ENCODE assay signal across 8 cellular contexts in the genomic region with DNA sequence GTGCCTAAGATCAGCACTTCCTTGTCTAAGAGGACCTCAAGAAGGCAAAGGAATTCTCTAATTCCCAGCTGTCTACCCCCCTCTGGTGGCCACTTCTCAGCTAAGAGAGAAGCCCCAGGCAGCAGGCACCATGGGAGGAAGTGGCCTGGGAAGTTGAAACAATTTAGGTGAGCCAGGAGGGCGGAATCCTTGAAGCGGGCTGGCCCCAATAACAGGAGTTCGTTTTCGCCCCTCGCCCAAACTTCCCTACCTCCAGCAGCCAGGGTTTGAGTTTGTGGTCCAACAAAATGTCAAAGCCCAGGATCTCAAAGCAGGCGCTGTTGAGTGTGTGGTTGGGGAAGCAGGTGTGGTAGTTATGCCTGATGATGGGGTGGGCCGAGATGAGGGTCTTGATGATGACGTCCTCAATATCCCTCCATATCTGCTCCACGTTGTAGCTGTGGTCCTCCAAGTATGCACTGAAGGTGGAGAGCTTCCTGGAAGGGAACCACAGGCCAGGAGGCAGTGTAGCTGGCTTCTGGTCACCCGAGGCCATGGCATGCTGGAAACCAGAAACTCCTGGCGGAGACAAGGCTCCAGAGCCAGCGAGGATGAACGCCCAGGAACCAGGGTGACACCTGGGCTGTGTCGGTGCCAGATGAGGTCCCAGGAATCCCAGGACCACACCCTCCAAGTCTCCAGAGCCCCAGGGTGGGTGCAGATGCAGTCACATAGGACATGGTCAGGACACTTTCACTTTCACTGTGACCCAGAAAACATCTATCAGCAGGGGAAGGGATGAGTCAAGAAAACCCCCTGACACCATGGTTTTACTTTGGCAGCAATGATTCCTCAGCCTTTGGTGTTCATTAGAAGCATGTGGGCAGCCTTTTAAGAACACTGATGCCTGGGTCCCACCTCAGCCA. TPM values are rescaled to one million over a fixed set of nuclear protein-coding genes. Genes with fewer than 3 reads are reported as not detected.
DNase-seq lines count a peak whose midpoint lies in the region; ATAC-seq and TF ChIP-seq lines count a peak whose summit lies in the region.

No MANE protein-coding gene starts in this region.

- no peaks in the 10 kb centered on the region for H3K9me3 Mint-ChIP-seq in MCF 10A (ENCODE audit: unreplicated experiment)

- H3K36me3 Mint-ChIP-seq in MCF 10A (ENCODE audit: insufficient read depth, unreplicated experiment), result no peaks in the 10 kb centered on the region

- peaks cover 9% of the 10 kb centered on the region for H3K4me1 Mint-ChIP-seq in MCF 10A (ENCODE audit: insufficient read depth, unreplicated experiment)

- CTCF ChIA-PET in MCF 10A (lab: Yijun Ruan, JAX), result interaction anchor here (0.6 to 7.0 kb wide), 24 partner anchors 12 to 626 kb away, joined by 3 to 81 read pairs (median 4); a partner anchor contains a TSS

- H3K27ac Mint-ChIP-seq in MCF 10A (ENCODE audit: low read depth, unreplicated experiment), result no peak overlapping the region

- intact Hi-C loops in MCF 10A (cut with micrococcal nuclease), result loop anchor here (1.0 kb wide), 3 partner anchors 67 to 120 kb away; no protein-coding TSS in a partner anchor

- peaks cover 44% of the 10 kb centered on the region for H3K27me3 Mint-ChIP-seq in MCF 10A (ENCODE audit: insufficient read depth, unreplicated experiment)

- no peak overlapping the region for H3K27ac ChIP-seq in RWPE2 (ENCODE audit: poor library complexity, severe bottlenecking)

- H3K4me3 ChIP-seq in RWPE2 (ENCODE audit: severe bottlenecking), result no peak overlapping the region

- no peaks in the 10 kb centered on the region for H3K4me1 ChIP-seq in RWPE2 (ENCODE audit: insufficient read depth, poor library complexity, severe bottlenecking)

- DNase-seq in activated gamma-delta T cell treated with Interleukin-2 at 50 U/mL for 16 hours (peak; percentile 11), activated gamma-delta T cell (lab: John Stamatoyannopoulos, UW) (no peak), HT-29 (ENCODE audit: low spot score) (peak; percentile 96), RWPE2 (ENCODE audit: low spot score) (no peak), MCF 10A (ENCODE audit: unreplicated experiment) (peak; percentile 86), iris pigment epithelial cell (ENCODE audit: low read depth) (peak; percentile 79)
- peak; percentile 7 for DNase-seq in stimulated activated CD4-positive, alpha-beta T cell treated with anti-CD3 and anti-CD28 coated beads, Interleukin-4, amount 100 ng/mL, for 1 hour

- H3K9me3 ChIP-seq in RWPE2 (ENCODE audit: severe bottlenecking), result no peaks in the 10 kb centered on the region

- no TSS peak for BruUV-seq in MCF 10A (replicated peaks; lab: Mats Ljungman, UMichigan)

- TF ChIP-seq CTCF in RWPE2 (IDR thresholded peaks at IDR 0.05; ENCODE audit: poor library complexity, severe bottlenecking) (peak; percentile 82), MCF 10A (IDR thresholded peaks at IDR 0.05; ENCODE audit: unreplicated experiment) (peak; percentile 68)

- H3K4me3 Mint-ChIP-seq in MCF 10A (ENCODE audit: unreplicated experiment), result no peak overlapping the region

- ATAC-seq in RWPE2 (ENCODE audit: low read depth) (peak; percentile 90), HG02642 (IDR thresholded peaks at IDR 0.05; ENCODE audit: poor library complexity, unreplicated experiment) (no peak)

- POLR2A ChIA-PET in MCF 10A (lab: Yijun Ruan, JAX), result interaction anchor here (0.6 to 2.8 kb wide), 3 partner anchors 66 to 121 kb away, joined by 3 to 17 read pairs (median 8); no protein-coding TSS in a partner anchor

- H3K27me3 ChIP-seq in RWPE2 (ENCODE audit: insufficient read depth, poor library complexity, severe bottlenecking), result no peaks in the 10 kb centered on the region

- H3K36me3 ChIP-seq in RWPE2 (ENCODE audit: low read depth), result no peaks in the 10 kb centered on the region

RNA-seq across cellular contexts. Expression of a gene that starts 25.6 kb away (rescaled TPM):
- total RNA-seq in HT-29 (2014; rRNA removed; shearing (Covaris generic)), result 0.05 and 0.36 TPM in 2 replicates
- total RNA-seq in MCF 10A (2022), result not detected in 2 replicates

RNA-seq across cellular contexts. Expression of a gene that starts 39.5 kb away (rescaled TPM):
- 8.1 and 11.0 TPM in 2 replicates for total RNA-seq in HT-29 (2014; rRNA removed; shearing (Covaris generic))
- 96.1 and 113 TPM in 2 replicates for total RNA-seq in MCF 10A (2022)

Comparison
In these comparisons a context has a peak if more than half of its experiments do, and no peak if none do; other contexts are left out.
1. DNase-seq: peak in activated gamma-delta T cell treated with Interleukin-2 at 50 U/mL for 16 hours (single experiment), HT-29 (single experiment), MCF 10A (single experiment), iris pigment epithelial cell (single experiment) and stimulated activated CD4-positive, alpha-beta T cell treated with anti-CD3 and anti-CD28 coated beads, Interleukin-4, amount 100 ng/mL, for 1 hour (single experiment); none in activated gamma-delta T cell (single experiment) and RWPE2 (single experiment).